7 cellular contexts compared by ENCODE assay signal in genomic region chr4:131113273-131113672, GRCh38.
"Had no signal": no experiment of that assay in that cellular context is flagged by ENCODE, and none has a peak within 500 bp of the region (broad histone marks: within the 10 kb centered on the region; RNA-seq: fewer than 3 reads in every experiment).

No MANE protein-coding gene starts in this region.

- FAIRE-seq: G401.6, GM12878, GM12891, GM12892, GM18507, GM19239 had no signal

- H3K4me3 ChIP-seq: GM12878 had no signal

- DNase-seq: GDM1 had no signal

- ATAC-seq: GM12878 had no signal
